28 cellular contexts compared by ENCODE assay signal in the genomic region with DNA sequence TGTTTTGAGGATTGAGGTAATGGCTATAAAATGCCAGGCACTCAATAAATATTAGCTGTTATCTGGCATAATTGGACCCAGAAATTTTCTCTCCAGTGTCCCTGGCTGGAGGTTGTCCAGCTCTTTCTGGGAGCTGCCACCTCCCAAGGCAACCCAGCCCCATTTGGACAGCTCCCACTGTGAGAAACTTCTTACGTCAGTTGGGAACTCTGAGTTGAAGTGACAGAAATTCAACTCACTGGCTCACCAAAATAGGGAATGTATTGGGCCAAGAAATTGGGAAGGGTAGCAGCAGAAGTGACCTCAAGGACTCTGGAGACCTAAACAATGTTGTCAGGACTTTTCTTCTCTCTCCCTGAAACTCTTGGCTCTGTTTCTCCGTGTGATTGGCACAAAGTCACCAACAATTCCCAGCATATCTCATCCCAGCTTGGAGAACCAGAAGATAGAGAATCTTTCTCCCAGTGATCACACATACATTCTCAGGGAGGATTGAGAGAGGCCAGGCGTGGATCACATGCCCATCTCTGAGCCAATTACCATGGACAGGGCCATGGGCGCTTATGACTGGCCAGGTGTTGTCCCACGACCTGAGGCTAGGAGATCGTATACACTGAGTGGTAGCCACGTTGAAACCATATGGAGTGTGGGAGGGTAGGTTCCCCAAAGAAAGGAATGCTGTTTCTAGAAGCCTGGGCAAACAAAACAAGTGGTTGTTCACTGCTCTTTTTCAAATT. TPM values are rescaled to one million over a fixed set of nuclear protein-coding genes. Genes with fewer than 3 reads are reported as not detected.
DNase-seq lines count a peak whose midpoint lies in the region; ATAC-seq, FAIRE-seq and TF ChIP-seq lines count a peak whose summit lies in the region.
"Had no signal": no experiment of that assay in that cellular context is flagged by ENCODE, and none has a peak within 500 bp of the region (broad histone marks: within the 10 kb centered on the region; RNA-seq: fewer than 3 reads in every experiment).

No MANE protein-coding gene starts in this region.

- WGBS in A549 (ENCODE audit: missing lambda C conversion rate), result 50% methylated on average over 7 of the region's 7 CpGs

- no peak for FAIRE-seq in A549 (lab: Jason Lieb, UNC)
- FAIRE-seq: GM12891, K562 had no signal

- TF ChIP-seq CTCF in A549 (IDR thresholded peaks at IDR 0.05), result no peak
- no peak for TF ChIP-seq CTCF in fibroblast of mammary gland (conservative IDR thresholded peaks at IDR 0.05; ENCODE audit: control insufficient read depth, insufficient read depth, low read depth, low read length)

- no peak for TF ChIP-seq EP300 in A549 (IDR thresholded peaks at IDR 0.05)

- TF ChIP-seq RAD21 in A549 (conservative IDR thresholded peaks at IDR 0.05 in 1 of 2, IDR thresholded peaks at IDR 0.05 in 1 of 2), result no peak

- H3K4me3 ChIP-seq in A549, result no peak overlapping the region
- no peak overlapping the region for H3K4me3 ChIP-seq in fibroblast of mammary gland (ENCODE audit: control insufficient read depth, low read depth, low read length)
- H3K4me3 ChIP-seq: GM23248, HAP-1, K562 had no signal

- TF ChIP-seq POLR2A in A549 (IDR thresholded peaks at IDR 0.05; ENCODE audit: low read length), result no peak

- no peak overlapping the region for H3K27ac ChIP-seq in A549
- H3K27ac ChIP-seq: C4-2B, GM23248, HL-60 had no signal

- CTCF ChIA-PET in A549 (lab: Yijun Ruan, JAX), result interaction anchor here (0.9 kb wide), 1 partner anchor 8 kb away, joined by 4 read pairs; no protein-coding TSS in a partner anchor

- no peaks in the 10 kb centered on the region for H3K9me3 ChIP-seq in A549
- H3K9me3 ChIP-seq: HAP-1 had no signal

- DNase-seq in A549 (ENCODE audit: low read depth in 1 of 2, low spot score in 1 of 2) (no peak), D341Med (ENCODE audit: low spot score) (peak; percentile 6), NCI-H226 (peak; percentile 35), fibroblast of mammary gland (ENCODE audit: low read depth) (peak; percentile 5), H4 (ENCODE audit: low spot score) (no peak), NCI-H774 (lab: John Stamatoyannopoulos, UW) (no peak)
- DNase-seq: CD8-positive, alpha-beta memory T cell; DMS79 treated with DMSO at 0.1 percent for 48 hours; GF-D8; GM23248; Kasumi-1; NCI-H1092 treated with DMSO at 0.1 percent for 48 hours; NCI-H1436 treated with DMSO at 0.1 percent for 48 hours; NCI-H187 treated with DMSO at 0.1 percent for 48 hours; NCI-H2171 treated with DMSO at 0.1 percent for 48 hours; NCI-H446; NCI-H526; RPMI8226; SHP77 had no signal

- H3K4me2 ChIP-seq in A549, result no peak overlapping the region

- POLR2A ChIA-PET in A549 (lab: Yijun Ruan, JAX), result no interaction called here

- H3K4me1 ChIP-seq in A549, result peaks cover 31% of the 10 kb centered on the region

- ATAC-seq in A549, result no peak
- ATAC-seq in GM18517 (IDR thresholded peaks at IDR 0.05; ENCODE audit: unreplicated experiment), result no peak
- ATAC-seq: K562 had no signal

TF ChIP-seq in A549, 52 proteins besides CTCF, POLR2A, EP300 and RAD21:
- TF ChIP-seq, protein P1, sequence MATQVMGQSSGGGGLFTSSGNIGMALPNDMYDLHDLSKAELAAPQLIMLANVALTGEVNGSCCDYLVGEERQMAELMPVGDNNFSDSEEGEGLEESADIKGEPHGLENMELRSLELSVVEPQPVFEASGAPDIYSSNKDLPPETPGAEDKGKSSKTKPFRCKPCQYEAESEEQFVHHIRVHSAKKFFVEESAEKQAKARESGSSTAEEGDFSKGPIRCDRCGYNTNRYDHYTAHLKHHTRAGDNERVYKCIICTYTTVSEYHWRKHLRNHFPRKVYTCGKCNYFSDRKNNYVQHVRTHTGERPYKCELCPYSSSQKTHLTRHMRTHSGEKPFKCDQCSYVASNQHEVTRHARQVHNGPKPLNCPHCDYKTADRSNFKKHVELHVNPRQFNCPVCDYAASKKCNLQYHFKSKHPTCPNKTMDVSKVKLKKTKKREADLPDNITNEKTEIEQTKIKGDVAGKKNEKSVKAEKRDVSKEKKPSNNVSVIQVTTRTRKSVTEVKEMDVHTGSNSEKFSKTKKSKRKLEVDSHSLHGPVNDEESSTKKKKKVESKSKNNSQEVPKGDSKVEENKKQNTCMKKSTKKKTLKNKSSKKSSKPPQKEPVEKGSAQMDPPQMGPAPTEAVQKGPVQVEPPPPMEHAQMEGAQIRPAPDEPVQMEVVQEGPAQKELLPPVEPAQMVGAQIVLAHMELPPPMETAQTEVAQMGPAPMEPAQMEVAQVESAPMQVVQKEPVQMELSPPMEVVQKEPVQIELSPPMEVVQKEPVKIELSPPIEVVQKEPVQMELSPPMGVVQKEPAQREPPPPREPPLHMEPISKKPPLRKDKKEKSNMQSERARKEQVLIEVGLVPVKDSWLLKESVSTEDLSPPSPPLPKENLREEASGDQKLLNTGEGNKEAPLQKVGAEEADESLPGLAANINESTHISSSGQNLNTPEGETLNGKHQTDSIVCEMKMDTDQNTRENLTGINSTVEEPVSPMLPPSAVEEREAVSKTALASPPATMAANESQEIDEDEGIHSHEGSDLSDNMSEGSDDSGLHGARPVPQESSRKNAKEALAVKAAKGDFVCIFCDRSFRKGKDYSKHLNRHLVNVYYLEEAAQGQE (IDR thresholded peaks at IDR 0.05), result peak; percentile 62; the same call in 1 of the 2 replicates
- TF ChIP-seq, protein P2, sequence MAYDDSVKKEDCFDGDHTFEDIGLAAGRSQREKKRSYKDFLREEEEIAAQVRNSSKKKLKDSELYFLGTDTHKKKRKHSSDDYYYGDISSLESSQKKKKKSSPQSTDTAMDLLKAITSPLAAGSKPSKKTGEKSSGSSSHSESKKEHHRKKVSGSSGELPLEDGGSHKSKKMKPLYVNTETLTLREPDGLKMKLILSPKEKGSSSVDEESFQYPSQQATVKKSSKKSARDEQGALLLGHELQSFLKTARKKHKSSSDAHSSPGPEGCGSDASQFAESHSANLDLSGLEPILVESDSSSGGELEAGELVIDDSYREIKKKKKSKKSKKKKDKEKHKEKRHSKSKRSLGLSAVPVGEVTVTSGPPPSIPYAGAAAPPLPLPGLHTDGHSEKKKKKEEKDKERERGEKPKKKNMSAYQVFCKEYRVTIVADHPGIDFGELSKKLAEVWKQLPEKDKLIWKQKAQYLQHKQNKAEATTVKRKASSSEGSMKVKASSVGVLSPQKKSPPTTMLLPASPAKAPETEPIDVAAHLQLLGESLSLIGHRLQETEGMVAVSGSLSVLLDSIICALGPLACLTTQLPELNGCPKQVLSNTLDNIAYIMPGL (CRISPR knock-in tag; IDR thresholded peaks at IDR 0.05; ENCODE audit: borderline replicate concordance), result no peak

RNA-seq across cellular contexts. Expression of gene HCN4, which starts 22.5 kb away (rescaled TPM):
- polyA plus RNA-seq in A549 (2011; rRNA removed) (0.03 and 0.07 TPM in 2 replicates), A549 (2017; fragmentation: RNase III; extraction: RNeasy Plus Mini Kit Qiagen cat#74134 plus additional on column Dnase treatment) (0.09 to 0.12 TPM (median 0.09 TPM) in 3 replicates)
- 0.03 and 0.04 TPM in 2 replicates for polyA plus RNA-seq in A549 (2012; cell fraction: cytosol; rRNA removed)
- 0.07 and 0.09 TPM in 2 replicates for polyA plus RNA-seq in A549 (2012; cell fraction: nucleus; rRNA removed)
- 0.08 and 0.10 TPM in 2 replicates for polyA minus RNA-seq in A549 (2011; rRNA and poly(A)+ RNA removed)
- 0.04 TPM in 2 replicates for total RNA-seq in H4 (2014; rRNA removed; shearing (Covaris generic))
- total RNA-seq: GM23248, K562, SK-MEL-5 had no signal
- polyA plus RNA-seq: CD8-positive, alpha-beta memory T cell; K562 had no signal

RNA-seq across cellular contexts. Expression of gene REC114, which starts 51.7 kb away (rescaled TPM):
- polyA plus RNA-seq in A549 (2011; rRNA removed) (not detected in 2 replicates), A549 (2017; fragmentation: RNase III; extraction: RNeasy Plus Mini Kit Qiagen cat#74134 plus additional on column Dnase treatment) (not detected in 3 replicates)
- not detected in 2 replicates for polyA plus RNA-seq in A549 (2012; cell fraction: cytosol; rRNA removed)
- polyA plus RNA-seq in A549 (2012; cell fraction: nucleus; rRNA removed), result not detected in 2 replicates
- not detected in 2 replicates for polyA minus RNA-seq in A549 (2011; rRNA and poly(A)+ RNA removed)
- total RNA-seq in H4 (2014; rRNA removed; shearing (Covaris generic)), result not detected in 2 replicates
- total RNA-seq: A673; CD8-positive, alpha-beta memory T cell; GM23248; K562; M059J; SK-MEL-5 had no signal
- polyA plus RNA-seq: CD8-positive, alpha-beta memory T cell; GM23248 had no signal

Comparison
In these comparisons a context has a peak if more than half of its experiments do, and no peak if none do; other contexts are left out.
1. DNase-seq: peak in D341Med (single experiment), NCI-H226 (single experiment) and fibroblast of mammary gland (single experiment); none in A549 (0 of 2), H4 (single experiment) and NCI-H774 (single experiment).